ENCODE assay signal across 1 cellular context in genomic region chr2:199186226-199186864, GRCh38.
TF ChIP-seq lines count a peak whose summit lies in the region.

No MANE protein-coding gene starts in this region.

TF ChIP-seq in H1, 55 proteins besides CTCF, POLR2A, EP300 and RAD21:
- TF ChIP-seq ATF3 (IDR thresholded peaks at IDR 0.05; ENCODE audit: insufficient read depth, low read depth, low read length) (no peak), RNF2 (IDR thresholded peaks at IDR 0.05; ENCODE audit: borderline replicate concordance, low read depth, low read length, missing control alignments, poor library complexity, severe bottlenecking) (no peak), SUZ12 (IDR thresholded peaks at IDR 0.05; ENCODE audit: low read length) (no peak), KDM1A (IDR thresholded peaks at IDR 0.05; ENCODE audit: borderline replicate concordance, low read length) (no peak), KDM5A (IDR thresholded peaks at IDR 0.05; ENCODE audit: low read length) (no peak), CTBP2 (IDR thresholded peaks at IDR 0.05; ENCODE audit: borderline replicate concordance, insufficient read depth, insufficient read length, low read length) (no peak), YY1 (IDR thresholded peaks at IDR 0.05; ENCODE audit: low read depth, low read length) (no peak), SP4 (IDR thresholded peaks at IDR 0.05; ENCODE audit: low read length) (no peak), CHD7 (IDR thresholded peaks at IDR 0.05; ENCODE audit: insufficient replicate concordance, low read length) (no peak), SIRT6 (IDR thresholded peaks at IDR 0.05; ENCODE audit: low read length) (no peak), MAX (IDR thresholded peaks at IDR 0.05) (no peak), TAF1 (IDR thresholded peaks at IDR 0.05; ENCODE audit: low read depth, low read length) (no peak), SP2 (IDR thresholded peaks at IDR 0.05; ENCODE audit: low read length) (no peak), SRF (IDR thresholded peaks at IDR 0.05; ENCODE audit: low read depth, low read length) (no peak), GTF2F1 (IDR thresholded peaks at IDR 0.05; ENCODE audit: borderline replicate concordance, low read depth, low read length) (no peak), MAFK (IDR thresholded peaks at IDR 0.05; ENCODE audit: low read depth, low read length) (no peak)
